ENCODE assay signal across 1 cellular context in genomic region chr18:21979171-21979560, GRCh38.
TF ChIP-seq lines count a peak whose summit lies in the region.

No MANE protein-coding gene starts in this region.

TF ChIP-seq in HepG2, 621 proteins besides CTCF, POLR2A, EP300 and RAD21 (continued from another document and continues in another):
- TF ChIP-seq TIGD3 (CRISPR knock-in tag; IDR thresholded peaks at IDR 0.05; ENCODE audit: borderline replicate concordance) (no peak), ZNF503 (CRISPR knock-in tag; IDR thresholded peaks at IDR 0.05) (peak; percentile 42; the same call in 1 of the 2 replicates), FOXP1 (IDR thresholded peaks at IDR 0.05) (no peak), FOXP1 (CRISPR knock-in tag; IDR thresholded peaks at IDR 0.05) (no peak), BRF2 (CRISPR knock-in tag; IDR thresholded peaks at IDR 0.05) (no peak), CREM (IDR thresholded peaks at IDR 0.05) (no peak), CREM (CRISPR knock-in tag; IDR thresholded peaks at IDR 0.05) (no peak), HNRNPUL1 (IDR thresholded peaks at IDR 0.05; ENCODE audit: low read depth, low read length) (no peak), ZNF468 (CRISPR knock-in tag; IDR thresholded peaks at IDR 0.05) (no peak), ZNF790 (CRISPR knock-in tag; IDR thresholded peaks at IDR 0.05; ENCODE audit: borderline replicate concordance) (no peak), KLF15 (CRISPR knock-in tag; IDR thresholded peaks at IDR 0.05; ENCODE audit: borderline replicate concordance) (no peak), NBN (conservative IDR thresholded peaks at IDR 0.05) (no peak), PRPF4 (IDR thresholded peaks at IDR 0.05; ENCODE audit: low read depth, low read length, poor library complexity, severe bottlenecking) (no peak), HMGXB4 (CRISPR knock-in tag; IDR thresholded peaks at IDR 0.05; ENCODE audit: borderline replicate concordance in 1 of 2, low read depth in 1 of 2) (no peak), ZBTB25 (CRISPR knock-in tag; IDR thresholded peaks at IDR 0.05) (no peak), TSC22D2 (CRISPR knock-in tag; IDR thresholded peaks at IDR 0.05; ENCODE audit: borderline replicate concordance) (no peak), ZNF264 (CRISPR knock-in tag; IDR thresholded peaks at IDR 0.05) (no peak), IRF2 (CRISPR knock-in tag; IDR thresholded peaks at IDR 0.05) (no peak), ZNF562 (CRISPR knock-in tag; IDR thresholded peaks at IDR 0.05; ENCODE audit: borderline replicate concordance) (no peak), FOXJ3 (CRISPR knock-in tag; IDR thresholded peaks at IDR 0.05; ENCODE audit: borderline replicate concordance) (no peak; the same call in 1 of the 2 replicates), SP140L (CRISPR knock-in tag; IDR thresholded peaks at IDR 0.05; ENCODE audit: borderline replicate concordance) (no peak), ZSCAN31 (CRISPR knock-in tag; IDR thresholded peaks at IDR 0.05; ENCODE audit: low read depth) (no peak), RARG (CRISPR knock-in tag; IDR thresholded peaks at IDR 0.05; ENCODE audit: low read depth) (no peak), FOXO4 (CRISPR knock-in tag; conservative IDR thresholded peaks at IDR 0.05) (no peak), ZNF282 (IDR thresholded peaks at IDR 0.05; ENCODE audit: partially characterized antibody) (no peak), ZNF841 (CRISPR knock-in tag; IDR thresholded peaks at IDR 0.05; ENCODE audit: borderline replicate concordance) (no peak), CCDC6 (CRISPR knock-in tag; IDR thresholded peaks at IDR 0.05) (no peak), GTF3A (CRISPR knock-in tag; conservative IDR thresholded peaks at IDR 0.05) (no peak), U2AF1 (optimal IDR thresholded peaks at IDR 0.05; ENCODE audit: low read depth, low read length) (no peak), CAMTA2 (CRISPR knock-in tag; IDR thresholded peaks at IDR 0.05; ENCODE audit: borderline replicate concordance) (no peak), RARA (CRISPR knock-in tag; IDR thresholded peaks at IDR 0.05) (peak; percentile 36; the same call in 1 of the 2 replicates), HNRNPH1 (optimal IDR thresholded peaks at IDR 0.05; ENCODE audit: low read depth, low read length) (no peak), MIXL1 (CRISPR knock-in tag; IDR thresholded peaks at IDR 0.05) (no peak), NFIC (IDR thresholded peaks at IDR 0.05; ENCODE audit: low read length) (0 out of 2 replicates have a peak, but pooled peaks have one; percentile 4), MAZ (IDR thresholded peaks at IDR 0.05; ENCODE audit: borderline replicate concordance, low read depth, low read length) (no peak), MAZ (CRISPR knock-in tag; IDR thresholded peaks at IDR 0.05; ENCODE audit: low read depth) (no peak), PHF20 (CRISPR knock-in tag; IDR thresholded peaks at IDR 0.05) (no peak), KDM4B (CRISPR knock-in tag; IDR thresholded peaks at IDR 0.05) (no peak), TCF7 (IDR thresholded peaks at IDR 0.05; ENCODE audit: low read depth) (peak; percentile 51; the same call in 1 of the 2 replicates), ZNF792 (CRISPR knock-in tag; IDR thresholded peaks at IDR 0.05) (no peak), MAFG (CRISPR knock-in tag; IDR thresholded peaks at IDR 0.05) (no peak)
- TF ChIP-seq, protein P1, sequence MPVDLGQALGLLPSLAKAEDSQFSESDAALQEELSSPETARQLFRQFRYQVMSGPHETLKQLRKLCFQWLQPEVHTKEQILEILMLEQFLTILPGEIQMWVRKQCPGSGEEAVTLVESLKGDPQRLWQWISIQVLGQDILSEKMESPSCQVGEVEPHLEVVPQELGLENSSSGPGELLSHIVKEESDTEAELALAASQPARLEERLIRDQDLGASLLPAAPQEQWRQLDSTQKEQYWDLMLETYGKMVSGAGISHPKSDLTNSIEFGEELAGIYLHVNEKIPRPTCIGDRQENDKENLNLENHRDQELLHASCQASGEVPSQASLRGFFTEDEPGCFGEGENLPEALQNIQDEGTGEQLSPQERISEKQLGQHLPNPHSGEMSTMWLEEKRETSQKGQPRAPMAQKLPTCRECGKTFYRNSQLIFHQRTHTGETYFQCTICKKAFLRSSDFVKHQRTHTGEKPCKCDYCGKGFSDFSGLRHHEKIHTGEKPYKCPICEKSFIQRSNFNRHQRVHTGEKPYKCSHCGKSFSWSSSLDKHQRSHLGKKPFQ (CRISPR knock-in tag; IDR thresholded peaks at IDR 0.05; ENCODE audit: insufficient replicate concordance): no peak
- TF ChIP-seq, protein P2, sequence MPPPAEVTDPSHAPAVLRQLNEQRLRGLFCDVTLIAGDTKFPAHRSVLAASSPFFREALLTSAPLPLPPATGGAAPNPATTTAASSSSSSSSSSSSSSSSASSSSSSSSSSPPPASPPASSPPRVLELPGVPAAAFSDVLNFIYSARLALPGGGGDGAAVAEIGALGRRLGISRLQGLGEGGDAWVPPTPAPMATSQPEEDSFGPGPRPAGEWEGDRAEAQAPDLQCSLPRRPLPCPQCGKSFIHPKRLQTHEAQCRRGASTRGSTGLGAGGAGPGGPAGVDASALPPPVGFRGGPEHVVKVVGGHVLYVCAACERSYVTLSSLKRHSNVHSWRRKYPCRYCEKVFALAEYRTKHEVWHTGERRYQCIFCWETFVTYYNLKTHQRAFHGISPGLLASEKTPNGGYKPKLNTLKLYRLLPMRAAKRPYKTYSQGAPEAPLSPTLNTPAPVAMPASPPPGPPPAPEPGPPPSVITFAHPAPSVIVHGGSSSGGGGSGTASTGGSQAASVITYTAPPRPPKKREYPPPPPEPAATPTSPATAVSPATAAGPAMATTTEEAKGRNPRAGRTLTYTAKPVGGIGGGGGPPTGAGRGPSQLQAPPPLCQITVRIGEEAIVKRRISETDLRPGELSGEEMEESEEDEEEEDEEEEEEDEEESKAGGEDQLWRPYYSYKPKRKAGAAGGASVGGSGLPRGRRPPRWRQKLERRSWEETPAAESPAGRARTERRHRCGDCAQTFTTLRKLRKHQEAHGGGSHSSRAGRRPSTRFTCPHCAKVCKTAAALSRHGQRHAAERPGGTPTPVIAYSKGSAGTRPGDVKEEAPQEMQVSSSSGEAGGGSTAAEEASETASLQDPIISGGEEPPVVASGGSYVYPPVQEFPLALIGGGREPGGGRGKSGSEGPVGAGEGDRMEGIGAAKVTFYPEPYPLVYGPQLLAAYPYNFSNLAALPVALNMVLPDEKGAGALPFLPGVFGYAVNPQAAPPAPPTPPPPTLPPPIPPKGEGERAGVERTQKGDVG (CRISPR knock-in tag; IDR thresholded peaks at IDR 0.05; ENCODE audit: borderline replicate concordance): no peak
- TF ChIP-seq, protein P3, sequence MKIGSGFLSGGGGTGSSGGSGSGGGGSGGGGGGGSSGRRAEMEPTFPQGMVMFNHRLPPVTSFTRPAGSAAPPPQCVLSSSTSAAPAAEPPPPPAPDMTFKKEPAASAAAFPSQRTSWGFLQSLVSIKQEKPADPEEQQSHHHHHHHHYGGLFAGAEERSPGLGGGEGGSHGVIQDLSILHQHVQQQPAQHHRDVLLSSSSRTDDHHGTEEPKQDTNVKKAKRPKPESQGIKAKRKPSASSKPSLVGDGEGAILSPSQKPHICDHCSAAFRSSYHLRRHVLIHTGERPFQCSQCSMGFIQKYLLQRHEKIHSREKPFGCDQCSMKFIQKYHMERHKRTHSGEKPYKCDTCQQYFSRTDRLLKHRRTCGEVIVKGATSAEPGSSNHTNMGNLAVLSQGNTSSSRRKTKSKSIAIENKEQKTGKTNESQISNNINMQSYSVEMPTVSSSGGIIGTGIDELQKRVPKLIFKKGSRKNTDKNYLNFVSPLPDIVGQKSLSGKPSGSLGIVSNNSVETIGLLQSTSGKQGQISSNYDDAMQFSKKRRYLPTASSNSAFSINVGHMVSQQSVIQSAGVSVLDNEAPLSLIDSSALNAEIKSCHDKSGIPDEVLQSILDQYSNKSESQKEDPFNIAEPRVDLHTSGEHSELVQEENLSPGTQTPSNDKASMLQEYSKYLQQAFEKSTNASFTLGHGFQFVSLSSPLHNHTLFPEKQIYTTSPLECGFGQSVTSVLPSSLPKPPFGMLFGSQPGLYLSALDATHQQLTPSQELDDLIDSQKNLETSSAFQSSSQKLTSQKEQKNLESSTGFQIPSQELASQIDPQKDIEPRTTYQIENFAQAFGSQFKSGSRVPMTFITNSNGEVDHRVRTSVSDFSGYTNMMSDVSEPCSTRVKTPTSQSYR (CRISPR knock-in tag; IDR thresholded peaks at IDR 0.05; ENCODE audit: borderline replicate concordance): peak; percentile 19; the same call in 1 of the 2 replicates
- TF ChIP-seq, protein P4, sequence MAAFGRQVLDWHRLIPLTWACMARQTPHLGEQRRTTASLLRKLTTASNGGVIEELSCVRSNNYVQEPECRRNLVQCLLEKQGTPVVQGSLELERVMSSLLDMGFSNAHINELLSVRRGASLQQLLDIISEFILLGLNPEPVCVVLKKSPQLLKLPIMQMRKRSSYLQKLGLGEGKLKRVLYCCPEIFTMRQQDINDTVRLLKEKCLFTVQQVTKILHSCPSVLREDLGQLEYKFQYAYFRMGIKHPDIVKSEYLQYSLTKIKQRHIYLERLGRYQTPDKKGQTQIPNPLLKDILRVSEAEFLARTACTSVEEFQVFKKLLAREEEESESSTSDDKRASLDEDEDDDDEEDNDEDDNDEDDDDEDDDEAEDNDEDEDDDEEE (CRISPR knock-in tag; IDR thresholded peaks at IDR 0.05): no peak
- TF ChIP-seq, protein P5, sequence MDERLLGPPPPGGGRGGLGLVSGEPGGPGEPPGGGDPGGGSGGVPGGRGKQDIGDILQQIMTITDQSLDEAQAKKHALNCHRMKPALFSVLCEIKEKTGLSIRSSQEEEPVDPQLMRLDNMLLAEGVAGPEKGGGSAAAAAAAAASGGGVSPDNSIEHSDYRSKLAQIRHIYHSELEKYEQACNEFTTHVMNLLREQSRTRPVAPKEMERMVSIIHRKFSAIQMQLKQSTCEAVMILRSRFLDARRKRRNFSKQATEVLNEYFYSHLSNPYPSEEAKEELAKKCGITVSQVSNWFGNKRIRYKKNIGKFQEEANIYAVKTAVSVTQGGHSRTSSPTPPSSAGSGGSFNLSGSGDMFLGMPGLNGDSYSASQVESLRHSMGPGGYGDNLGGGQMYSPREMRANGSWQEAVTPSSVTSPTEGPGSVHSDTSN (CRISPR knock-in tag; IDR thresholded peaks at IDR 0.05): peak; percentile 84
